Comparison of ENCODE assay signal across 8 cellular contexts in the genomic region with DNA sequence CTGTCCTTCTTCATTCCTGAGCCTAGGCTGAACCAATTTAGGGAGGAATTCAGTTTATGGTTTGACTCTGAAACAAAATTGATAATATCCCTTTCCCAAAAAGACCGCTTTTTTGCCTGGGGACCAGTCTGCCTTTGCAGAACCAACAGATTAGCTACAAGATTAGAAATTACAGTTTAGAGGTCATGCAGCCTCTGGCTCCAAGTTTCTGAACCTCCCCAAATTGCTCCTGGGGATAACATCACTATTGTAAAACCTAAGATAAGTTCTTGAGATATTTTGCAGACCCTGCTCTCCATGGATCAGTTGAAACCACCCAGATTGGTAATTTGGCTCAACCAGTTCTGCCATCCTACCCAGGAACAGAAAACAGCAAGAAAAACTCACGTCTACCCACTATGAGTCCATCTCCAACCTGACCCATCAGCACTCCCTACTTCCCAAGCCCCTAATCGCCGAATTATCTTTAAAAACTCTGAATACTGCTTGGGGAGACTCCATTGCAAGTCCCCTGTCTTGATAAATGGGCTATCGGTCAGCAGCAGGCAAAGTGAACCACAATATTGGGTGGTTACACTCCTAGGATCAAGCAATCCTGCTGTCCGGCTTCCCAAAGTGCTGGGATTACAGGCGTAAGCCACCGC. TPM values are rescaled to one million over a fixed set of nuclear protein-coding genes. Genes with fewer than 3 reads are reported as not detected.
DNase-seq lines count a peak whose midpoint lies in the region; ATAC-seq and TF ChIP-seq lines count a peak whose summit lies in the region.

No MANE protein-coding gene starts in this region.

- ATAC-seq in GM19023 (IDR thresholded peaks at IDR 0.05; ENCODE audit: unreplicated experiment) (peak; percentile 12), HG02870 (IDR thresholded peaks at IDR 0.05; ENCODE audit: unreplicated experiment) (peak; percentile 17), T-cell (replicated peaks in 1 of 4) (peak in 2 of 4 experiments; percentile 2 to 3)

- peaks cover under 1 to 6% of the 10 kb centered on the region in 2 donors for H3K27me3 Mint-ChIP-seq in T-cell

- peak overlapping the region; percentile 99 for H3K27ac Mint-ChIP-seq in T-cell

- peaks cover 25% of the 10 kb centered on the region for H3K4me1 ChIP-seq in cardiac muscle cell (ENCODE audit: low read depth)
- H3K4me1 ChIP-seq in skeletal muscle satellite cell (ENCODE audit: control insufficient read depth, insufficient read depth, low read length), result peaks cover 11% of the 10 kb centered on the region

- POLR2A ChIA-PET in T-cell (lab: Charles Lee), result interaction anchor here (0.5 to 0.7 kb wide), 6 partner anchors 21 to 1994 kb away, joined by 3 to 7 read pairs (median 4); a partner anchor contains a TSS

- H3K4me2 ChIP-seq in skeletal muscle satellite cell (ENCODE audit: low read length), result peak overlapping the region; percentile 91

- DNase-seq in T-cell, result no peak
- no peak for DNase-seq in cardiac muscle cell (ENCODE audit: low read depth in 1 of 2, low spot score in 1 of 2)
- no peak for DNase-seq in iPS-NIHi11 (ENCODE audit: low spot score)
- no peak for DNase-seq in NCI-H510A treated with DMSO at 0.1 percent for 48 hours (lab: John Stamatoyannopoulos, UW)
- DNase-seq in COLO829 (ENCODE audit: low spot score), result no peak

- H3K4me1 Mint-ChIP-seq in T-cell, result peaks cover 42 to 53% (median 48%) of the 10 kb centered on the region in 3 donors

- H3K36me3 ChIP-seq in cardiac muscle cell (peaks cover 12% of the 10 kb centered on the region), skeletal muscle satellite cell (ENCODE audit: insufficient read depth, low read length) (peaks cover 31% of the 10 kb centered on the region)

- H3K9me3 ChIP-seq in cardiac muscle cell (ENCODE audit: low read depth) (no peaks in the 10 kb centered on the region), skeletal muscle satellite cell (replicated peaks; ENCODE audit: low read length) (no peaks in the 10 kb centered on the region)

- peak overlapping the region; percentile 79 for H3K27ac ChIP-seq in cardiac muscle cell

- CTCF ChIA-PET in T-cell (lab: Charles Lee), result no interaction called here

- peak overlapping the region; percentile 99 for H3K4me3 Mint-ChIP-seq in T-cell

- H3K9me3 Mint-ChIP-seq in T-cell, result no peaks in the 10 kb centered on the region

- H3K4me3 ChIP-seq in cardiac muscle cell, result peak overlapping the region; percentile 67
- H3K4me3 ChIP-seq in skeletal muscle satellite cell (ENCODE audit: low read length), result peak overlapping the region; percentile 86

- TF ChIP-seq CTCF in cardiac muscle cell (IDR thresholded peaks at IDR 0.05; ENCODE audit: low read depth, low read length), result no peak

- H3K36me3 Mint-ChIP-seq in T-cell, result peaks cover 24% of the 10 kb centered on the region

- peak overlapping the region; percentile 96 for H3K9ac ChIP-seq in skeletal muscle satellite cell (ENCODE audit: low read depth, low read length)

- no peaks in the 10 kb centered on the region for H3K27me3 ChIP-seq in cardiac muscle cell
- no peaks in the 10 kb centered on the region for H3K27me3 ChIP-seq in skeletal muscle satellite cell (ENCODE audit: control insufficient read depth, insufficient read depth, low read length)

RNA-seq across cellular contexts. Expression of a gene that starts 0.6 kb away (rescaled TPM):
- 100 to 1,000 TPM in 2 of 5 donors, 10 to 100 TPM in 3; 75.8 to 153 (median 83.6) TPM for total RNA-seq in T-cell
- total RNA-seq in cardiac muscle cell, result 63.9 and 74.2 TPM in 2 replicates
- polyA plus RNA-seq in cardiac muscle cell, result 27.7 and 37.4 TPM in 2 replicates
- total RNA-seq in skeletal muscle satellite cell (2012; rRNA removed), result 104 and 123 TPM in 2 replicates

RNA-seq across cellular contexts. Expression of a gene that starts 11.2 kb away (rescaled TPM):
- total RNA-seq in T-cell, result under 1 TPM in 4 of 5 donors, not detected in 1; 0.41 to 0.54 (median 0.43) TPM
- 0.06 and 0.11 TPM in 2 replicates for total RNA-seq in cardiac muscle cell
- polyA plus RNA-seq in cardiac muscle cell, result 0.10 TPM in 1 of 2 replicates, not detected in the other
- total RNA-seq in skeletal muscle satellite cell (2012; rRNA removed), result under 0.01 and 0.51 TPM in 2 replicates
